15 cellular contexts compared by ENCODE assay signal in the genomic region with DNA sequence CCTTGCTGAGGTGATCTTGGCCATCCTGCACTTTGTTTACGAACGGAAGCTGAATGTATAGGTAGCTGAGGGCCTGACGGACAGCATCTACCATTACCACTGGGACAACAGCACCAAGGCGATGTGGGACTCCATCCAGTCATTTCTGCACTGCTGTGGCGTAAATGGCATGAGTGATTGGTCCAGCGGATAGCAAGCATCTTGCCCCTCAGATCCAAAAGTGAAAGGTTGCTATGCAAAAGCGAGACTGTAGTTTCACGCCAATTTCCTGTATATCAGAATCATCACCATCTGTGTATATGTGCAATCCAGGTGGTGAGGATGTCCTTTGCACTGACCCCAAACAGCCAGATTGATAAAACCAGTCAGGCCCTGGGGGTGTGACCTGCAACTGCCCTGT. TPM values are rescaled to one million over a fixed set of nuclear protein-coding genes. Genes with fewer than 3 reads are reported as not detected.
DNase-seq lines count a peak whose midpoint lies in the region; ATAC-seq, FAIRE-seq and TF ChIP-seq lines count a peak whose summit lies in the region.
"Had no signal": no experiment of that assay in that cellular context is flagged by ENCODE, and none has a peak within 500 bp of the region (broad histone marks: within the 10 kb centered on the region; RNA-seq: fewer than 3 reads in every experiment).

No MANE protein-coding gene starts in this region.

- no peak for TF ChIP-seq POLR2A in GM12878 (IDR thresholded peaks at IDR 0.05; ENCODE audit: low read depth, low read length)

- FAIRE-seq in GM12878 (lab: Jason Lieb, UNC): peak; percentile 27

- DNase-seq in GM12878 (ENCODE audit: low read depth, low spot score) (peak; percentile 56), WERI-Rb-1 (no peak), A172 (ENCODE audit: low spot score) (no peak)
- no peak for DNase-seq in activated naive CD4-positive, alpha-beta T cell treated with anti-CD3 and anti-CD28 coated beads, Interleukin-2, amount 50 U/mL, for 72 hours (ENCODE audit: low spot score in 2 of 2)
- DNase-seq in CD4-positive, alpha-beta memory T cell: no peak
- DNase-seq: activated B cell treated with CpG ODN at 0.5 μM for 24 hours; activated T-cell treated with anti-CD3 and anti-CD28 coated beads, Interleukin-2, amount 50 U/mL, for 1 hour; aorta; NCI-H1048; NCI-H446 treated with DMSO at 0.1 percent for 48 hours had no signal

- H3K9me3 ChIP-seq in GM12878 (replicated peaks; ENCODE audit: control insufficient read depth, insufficient read depth, low read length) (no peaks in the 10 kb centered on the region), WERI-Rb-1 (ENCODE audit: severe bottlenecking) (no peaks in the 10 kb centered on the region)
- no peaks in the 10 kb centered on the region for H3K9me3 ChIP-seq in CD4-positive, alpha-beta memory T cell (ENCODE audit: control insufficient read depth in 1 of 2, low read length in 2 of 2)

- peak overlapping the region; percentile 73 for H3K4me2 ChIP-seq in GM12878 (ENCODE audit: control insufficient read depth, insufficient read depth)
- H3K4me2 ChIP-seq: neural progenitor cell had no signal

- no TSS peak for BruUV-seq in GM12878 (replicated peaks; lab: Mats Ljungman, UMichigan)

- H3K27me3 Mint-ChIP-seq in CD4-positive, alpha-beta memory T cell: no peaks in the 10 kb centered on the region
- H3K27me3 Mint-ChIP-seq: activated B cell treated with CpG ODN at 0.5 μM for 24 hours had no signal

- no peak for TF ChIP-seq RAD21 in GM12878 (IDR thresholded peaks at IDR 0.05; ENCODE audit: insufficient read depth, low read depth, low read length)

- in situ Hi-C loops in GM12878 (cut with MboI): loop anchor here (5.0 kb wide), 1 partner anchor 495 kb away; no protein-coding TSS in a partner anchor

- H2AFZ ChIP-seq in GM12878 (ENCODE audit: control insufficient read depth, low read depth, low read length): peak overlapping the region; percentile 69
- H2AFZ ChIP-seq: neural progenitor cell had no signal

- intact Hi-C loops in GM12878 (cut with micrococcal nuclease; ENCODE audit: unreplicated experiment): loop anchor here (10.0 kb wide), 1 partner anchor 587 kb away; a partner anchor contains a TSS
- intact Hi-C loops in CD4-positive, alpha-beta memory T cell (cut with micrococcal nuclease): loop anchor here (2.0 kb wide), 1 partner anchor 295 kb away; no protein-coding TSS in a partner anchor

- H3K27me3 ChIP-seq in GM12878 (replicated peaks in 1 of 2; ENCODE audit: control insufficient read depth in 2 of 2, insufficient read depth in 2 of 2, low read length in 1 of 2) (no peaks in the 10 kb centered on the region), WERI-Rb-1 (ENCODE audit: insufficient read depth, low read depth, severe bottlenecking) (no peaks in the 10 kb centered on the region)
- no peaks in the 10 kb centered on the region for H3K27me3 ChIP-seq in CD4-positive, alpha-beta memory T cell (ENCODE audit: insufficient read depth, low read length)
- H3K27me3 ChIP-seq: neural progenitor cell had no signal

- 0 out of 2 replicates have a peak overlapping the region, but pooled peaks have one; percentile 2 for H3K4me3 ChIP-seq in GM12878
- H3K4me3 ChIP-seq in WERI-Rb-1 (ENCODE audit: low read depth, low read length): no peak overlapping the region
- H3K4me3 ChIP-seq in CD4-positive, alpha-beta memory T cell (ENCODE audit: low read length in 2 of 2): no peak overlapping the region
- H3K4me3 ChIP-seq: neural progenitor cell had no signal

- H3K4me1 Mint-ChIP-seq in CD4-positive, alpha-beta memory T cell: peaks cover 7 to 27% (median 16%) of the 10 kb centered on the region in 4 donors

- H3K4me3 Mint-ChIP-seq in CD4-positive, alpha-beta memory T cell: peak overlapping the region in 1 of 8 donors; percentile 15
- H3K4me3 Mint-ChIP-seq: activated B cell treated with CpG ODN at 0.5 μM for 24 hours; dendritic cell treated with granulocyte-macrophage colony-stimulating factor and Interleukin-4, amounts not matched to agents 40 ng/mL and 50 ng/mL, for 4 days; neural progenitor cell had no signal

- H3K27ac Mint-ChIP-seq in activated naive CD4-positive, alpha-beta T cell treated with anti-CD3 and anti-CD28 coated beads, Interleukin-2, amount 50 U/mL, for 72 hours: peak overlapping the region in 1 of 2 donors; percentile 38
- H3K27ac Mint-ChIP-seq in CD4-positive, alpha-beta memory T cell: peak overlapping the region in 3 of 7 donors; percentile 6 to 90 (median 10)
- H3K27ac Mint-ChIP-seq: activated B cell treated with CpG ODN at 0.5 μM for 24 hours; dendritic cell treated with granulocyte-macrophage colony-stimulating factor and Interleukin-4, amounts not matched to agents 40 ng/mL and 50 ng/mL, for 4 days; neural progenitor cell had no signal

- H3K9me3 Mint-ChIP-seq in activated naive CD4-positive, alpha-beta T cell treated with anti-CD3 and anti-CD28 coated beads, Interleukin-2, amount 50 U/mL, for 72 hours: no peaks in the 10 kb centered on the region
- H3K9me3 Mint-ChIP-seq in CD4-positive, alpha-beta memory T cell: no peaks in the 10 kb centered on the region
- H3K9me3 Mint-ChIP-seq: activated B cell treated with CpG ODN at 0.5 μM for 24 hours; dendritic cell treated with granulocyte-macrophage colony-stimulating factor and Interleukin-4, amounts not matched to agents 40 ng/mL and 50 ng/mL, for 4 days; neural progenitor cell had no signal

- SMC1A ChIA-PET in GM12878 (lab: Charles Lee; ENCODE audit: uncharacterized antibody, unreplicated experiment): interaction anchor here (1.2 to 3.0 kb wide), 7 partner anchors 9 to 493 kb away, joined by 3 to 19 read pairs (median 4); no protein-coding TSS in a partner anchor

- 12% methylated on average over 8 of the region's 8 CpGs for WGBS in GM12878 (ENCODE audit: insufficient coverage, insufficient replicate concordance, low lambda C conversion rate, missing lambda C conversion rate)

- H3K36me3 ChIP-seq in GM12878 (ENCODE audit: control insufficient read depth in 2 of 2, insufficient read depth in 2 of 2, low read length in 1 of 2): no peaks in the 10 kb centered on the region
- no peaks in the 10 kb centered on the region for H3K36me3 ChIP-seq in WERI-Rb-1
- no peaks in the 10 kb centered on the region for H3K36me3 ChIP-seq in CD4-positive, alpha-beta memory T cell (ENCODE audit: insufficient read depth, low read length)
- H3K36me3 ChIP-seq: neural progenitor cell had no signal

- no peak overlapping the region; the same call in 1 of the 2 replicates for H3K27ac ChIP-seq in GM12878 (ENCODE audit: control insufficient read depth, insufficient read depth)
- H3K27ac ChIP-seq in WERI-Rb-1: no peak overlapping the region
- no peak overlapping the region for H3K27ac ChIP-seq in CD4-positive, alpha-beta memory T cell (ENCODE audit: low read depth, low read length)
- H3K27ac ChIP-seq: neural progenitor cell had no signal

- POLR2A ChIA-PET in GM12878 (lab: Charles Lee): interaction anchor here (0.6 kb wide), 1 partner anchor 232 kb away, joined by 8 read pairs; no protein-coding TSS in a partner anchor
- POLR2A ChIA-PET in CD4-positive, alpha-beta memory T cell (lab: Charles Lee; ENCODE audit: partially characterized antibody): no interaction called here

- H4K20me1 ChIP-seq in GM12878 (ENCODE audit: control insufficient read depth, insufficient read depth): no peaks in the 10 kb centered on the region

- peaks cover 3 to 4% of the 10 kb centered on the region in 2 donors for H3K36me3 Mint-ChIP-seq in activated naive CD4-positive, alpha-beta T cell treated with anti-CD3 and anti-CD28 coated beads, Interleukin-2, amount 50 U/mL, for 72 hours
- peaks cover 0 to 2% of the 10 kb centered on the region in 2 donors for H3K36me3 Mint-ChIP-seq in CD4-positive, alpha-beta memory T cell
- H3K36me3 Mint-ChIP-seq: neural progenitor cell had no signal

- H3K9ac ChIP-seq in GM12878 (ENCODE audit: control insufficient read depth, insufficient read depth, low read length): no peak overlapping the region
- H3K9ac ChIP-seq: neural progenitor cell had no signal

- TF ChIP-seq EP300 in GM12878 (IDR thresholded peaks at IDR 0.05; ENCODE audit: borderline replicate concordance in 1 of 2, control insufficient read depth in 1 of 2, low read depth in 2 of 2, low read length in 2 of 2): no peak

- no peak for TF ChIP-seq CTCF in GM12878 (IDR thresholded peaks at IDR 0.05 in 2 of 3, conservative IDR thresholded peaks at IDR 0.05 in 1 of 3; ENCODE audit: control insufficient read depth in 2 of 3, extremely low read depth in 1 of 3, insufficient read depth in 1 of 3, low read depth in 3 of 3, low read length in 3 of 3)
- TF ChIP-seq CTCF in WERI-Rb-1 (IDR thresholded peaks at IDR 0.05; ENCODE audit: low read depth, low read length): no peak

- H3K4me1 ChIP-seq in GM12878 (ENCODE audit: control insufficient read depth, insufficient read depth, low read length): peaks cover 31% of the 10 kb centered on the region
- peaks cover 5% of the 10 kb centered on the region for H3K4me1 ChIP-seq in CD4-positive, alpha-beta memory T cell (ENCODE audit: insufficient read depth, low read length)

- CTCF ChIA-PET in GM12878 (lab: Yijun Ruan, JAX): interaction anchor here (0.8 to 5.5 kb wide), 12 partner anchors 9 to 495 kb away, joined by 3 to 47 read pairs (median 4); no protein-coding TSS in a partner anchor
- CTCF ChIA-PET in CD4-positive, alpha-beta memory T cell (lab: Charles Lee; ENCODE audit: partially characterized antibody): interaction anchor here (0.8 to 9.3 kb wide), 8 partner anchors 11 to 498 kb away, joined by 3 to 84 read pairs (median 8); no protein-coding TSS in a partner anchor

- peaks cover 14% of the 10 kb centered on the region for H3K79me2 ChIP-seq in GM12878 (ENCODE audit: control insufficient read depth, insufficient read depth, low read length)

- ATAC-seq in GM18517 (IDR thresholded peaks at IDR 0.05; ENCODE audit: unreplicated experiment) (peak; percentile 74), GM19468 (IDR thresholded peaks at IDR 0.05; ENCODE audit: extremely low read depth, unreplicated experiment) (peak; percentile 41), HG03025 (IDR thresholded peaks at IDR 0.05; ENCODE audit: low FRiP score, unreplicated experiment) (peak; percentile 44), GM12878 (peak; percentile 54)
- ATAC-seq in activated naive CD4-positive, alpha-beta T cell treated with anti-CD3 and anti-CD28 coated beads, Interleukin-2, amount 50 U/mL, for 72 hours: no peak

- RAD21 ChIA-PET in GM12878 (lab: Charles Lee; ENCODE audit: unreplicated experiment): interaction anchor here (0.8 to 4.3 kb wide), 5 partner anchors 9 to 699 kb away, joined by 3 to 26 read pairs (median 7); no protein-coding TSS in a partner anchor

RNA-seq across cellular contexts. Expression of a gene that starts 4.2 kb away (rescaled TPM):
- 14.8 and 15.7 TPM in 2 replicates for total RNA-seq in GM12878 (2013; cell fraction: nucleolus; rRNA removed)
- total RNA-seq in GM12878 (2014; rRNA removed) (93.7 and 95.8 TPM in 2 replicates), GM12878 (2014; rRNA removed; fragmentation: Illumina TruSeq; extraction: Trizol) (55.7 and 57.6 TPM in 2 replicates), GM12878 (2021) (60.3 and 63.4 TPM in 2 replicates)
- 46.2 TPM for polyA plus RNA-seq in GM12878 (2011; ENCODE audit: low read depth)
- polyA plus RNA-seq in GM12878 (2011; rRNA removed) (99.9 and 144 TPM in 2 replicates), GM12878 (2014; fragmentation: Illumina TruSeq; extraction: Trizol) (58.7 and 65.6 TPM in 2 replicates), GM12878 (2014; fragmentation: Nextera tagmentation; extraction: Ambion mirVana) (10 to 100 TPM; 16.7 to 58.1 TPM), GM12878 (2014; rRNA removed) (122 and 127 TPM in 2 replicates), GM12878 (2016; fragmentation: Nextera tagmentation; extraction: Ambion mirVana) (100 to 1,000 TPM; 174 to 181 TPM)
- 40.0 and 45.9 TPM in 2 replicates for polyA plus RNA-seq in GM12878 (2011; cell fraction: cytosol; rRNA removed)
- 25.6 and 28.8 TPM in 2 replicates for polyA plus RNA-seq in GM12878 (2011; cell fraction: nucleus; rRNA removed)
- polyA plus RNA-seq in GM12878 (2012): 57.1 and 58.5 TPM in 2 replicates
- 12.5 and 14.2 TPM in 2 replicates for polyA minus RNA-seq in GM12878 (2011; rRNA and poly(A)+ RNA removed)
- 8.1 and 10.6 TPM in 2 replicates for polyA minus RNA-seq in GM12878 (2011; cell fraction: cytosol; rRNA and poly(A)+ RNA removed)
- polyA minus RNA-seq in GM12878 (2011; cell fraction: nucleus; rRNA and poly(A)+ RNA removed): 6.8 and 12.2 TPM in 2 replicates
- 177 and 233 TPM in 2 replicates for total RNA-seq in A172 (2014; rRNA removed; shearing (Covaris generic))
- total RNA-seq in activated naive CD4-positive, alpha-beta T cell treated with anti-CD3 and anti-CD28 coated beads, Interleukin-2, amount 50 U/mL, for 72 hours: 10 to 100 TPM; 18.3 to 58.5 TPM
- 10 to 100 TPM; 54.5 to 60.4 TPM for total RNA-seq in CD4-positive, alpha-beta memory T cell
- polyA plus RNA-seq in CD4-positive, alpha-beta memory T cell: 100 to 1,000 TPM; 260 to 446 TPM

Comparison
In these comparisons a context has a peak if more than half of its experiments do, and no peak if none do; other contexts are left out.
1. ATAC-seq: peak in GM18517 (single experiment), GM19468 (single experiment), HG03025 (single experiment) and GM12878 (single experiment); none in activated naive CD4-positive, alpha-beta T cell treated with anti-CD3 and anti-CD28 coated beads, Interleukin-2, amount 50 U/mL, for 72 hours (0 of 2).